ENCODE assay signal across 33 cellular contexts in the genomic region with DNA sequence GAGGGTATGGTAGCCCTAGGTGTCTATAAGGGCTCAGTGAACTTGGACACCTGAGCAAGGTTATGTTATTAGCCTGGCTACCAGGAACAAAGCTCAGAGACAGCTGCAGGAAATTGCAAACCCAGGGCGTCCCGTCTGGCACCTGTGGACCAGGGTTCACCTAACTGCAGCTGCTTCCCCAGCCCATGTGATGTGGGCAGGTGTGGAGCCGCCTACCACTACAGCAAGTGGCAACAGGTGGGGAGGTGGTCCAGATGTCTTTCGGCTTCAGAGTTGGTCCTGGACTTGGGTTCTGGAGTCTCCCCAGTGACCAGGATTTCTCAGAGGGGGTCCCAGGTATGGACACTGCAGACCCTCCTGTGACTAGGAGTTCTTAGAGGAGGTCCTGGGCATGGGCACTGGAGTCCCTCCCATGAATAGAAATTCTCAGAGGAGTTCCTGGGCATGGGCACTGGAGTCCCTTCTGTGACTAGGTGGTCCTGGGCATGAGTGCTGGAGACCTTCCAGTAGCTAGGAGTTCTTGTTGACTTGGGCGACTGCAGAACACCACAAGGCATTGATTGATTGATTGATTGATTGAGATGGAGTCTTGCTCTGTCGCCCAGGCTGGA. TPM values are rescaled to one million over a fixed set of nuclear protein-coding genes. Genes with fewer than 3 reads are reported as not detected.
"Had no signal": no experiment of that assay in that cellular context is flagged by ENCODE, and none has a peak within 500 bp of the region (broad histone marks: within the 10 kb centered on the region; RNA-seq: fewer than 3 reads in every experiment).

No MANE protein-coding gene starts in this region.

- H3K27me3 ChIP-seq: colonic mucosa, foreskin keratinocyte, hepatocyte, right atrium auricular region, sigmoid colon, transverse colon, vagina had no signal

- ATAC-seq: foreskin keratinocyte; gastroesophageal sphincter; heart left ventricle; left lobe of liver; mucosa of descending colon; stimulated activated memory B cell treated with anti-CD40 and anti-IgM and Interleukin-4, amounts not matched to agents 10 μg/mL and 1 μg/mL and 100 μg/mL, for 72 hours; stimulated activated naive CD8-positive, alpha-beta T cell treated with anti-CD3 and anti-CD28 coated beads, Interleukin-15, amount 100 ng/mL, for 72 hours had no signal

- H3K9me3 ChIP-seq: colonic mucosa, esophagus muscularis mucosa, heart left ventricle, mucosa of descending colon, prostate gland, right atrium auricular region, sigmoid colon, suprapubic skin, transverse colon, vagina had no signal

- H3K27ac ChIP-seq: colonic mucosa, esophagus muscularis mucosa, foreskin keratinocyte, gastroesophageal sphincter, heart left ventricle, hepatocyte, prostate gland, right atrium auricular region, sigmoid colon, suprapubic skin, transverse colon, vagina had no signal

- DNase-seq: colonic mucosa; effector CD8-positive, alpha-beta T cell; endodermal cell; foreskin keratinocyte; heart left ventricle; kidney; mucosa of descending colon; naive B cell; nephron progenitor cell; nucleus accumbens; sigmoid colon; stimulated activated CD4-positive, alpha-beta T cell treated with anti-CD3 and anti-CD28 coated beads, Interleukin-4, amount 100 ng/mL, for 4 hours; stimulated activated naive CD8-positive, alpha-beta T cell treated with anti-CD3 and anti-CD28 coated beads, Interleukin-15, amount 100 ng/mL, for 72 hours; transverse colon had no signal

- H3K79me2 ChIP-seq: hepatocyte had no signal

- H3K36me3 ChIP-seq: colonic mucosa, esophagus muscularis mucosa, gastroesophageal sphincter, heart left ventricle, prostate gland, right atrium auricular region, sigmoid colon, suprapubic skin, transverse colon, vagina had no signal

- H2AFZ ChIP-seq: hepatocyte had no signal

- H3K4me3 ChIP-seq: colonic mucosa, esophagus muscularis mucosa, gastroesophageal sphincter, heart left ventricle, hepatocyte, lung, mucosa of descending colon, prostate gland, right atrium auricular region, sigmoid colon, suprapubic skin, transverse colon, vagina had no signal

- H3K4me2 ChIP-seq: hepatocyte had no signal

- H3K4me1 ChIP-seq: colonic mucosa, esophagus muscularis mucosa, foreskin keratinocyte, gastroesophageal sphincter, prostate gland, right atrium auricular region, sigmoid colon, suprapubic skin, transverse colon, vagina had no signal

RNA-seq across cellular contexts. Expression of a gene that starts 25.2 kb away (rescaled TPM):
- total RNA-seq: colonic mucosa, endodermal cell, endothelial cell of umbilical vein, epithelial cell of proximal tubule, esophagus muscularis mucosa, fibroblast of lung, foreskin keratinocyte, gastroesophageal sphincter, heart left ventricle, hepatocyte, kidney, left lobe of liver, liver, lung, mesothelial cell of epicardium, mucosa of descending colon, osteocyte, right atrium auricular region, sigmoid colon, skeletal muscle tissue, suprapubic skin, transverse colon, ureter, vagina had no signal
- polyA plus RNA-seq: endothelial cell of umbilical vein, fibroblast of lung, foreskin keratinocyte, heart left ventricle, hepatocyte, liver, lung, sigmoid colon, thymus had no signal

RNA-seq across cellular contexts. Expression of a gene that starts 43.0 kb away (rescaled TPM):
- total RNA-seq: colonic mucosa, endodermal cell, endothelial cell of umbilical vein, epithelial cell of proximal tubule, esophagus muscularis mucosa, fibroblast of lung, foreskin keratinocyte, gastroesophageal sphincter, heart left ventricle, hepatocyte, kidney, left lobe of liver, liver, lung, mesothelial cell of epicardium, mucosa of descending colon, osteocyte, prostate gland, right atrium auricular region, sigmoid colon, skeletal muscle tissue, suprapubic skin, transverse colon, ureter, vagina had no signal
- polyA plus RNA-seq: endothelial cell of umbilical vein, fibroblast of lung, foreskin keratinocyte, heart left ventricle, hepatocyte, liver, lung, sigmoid colon, thymus had no signal

RNA-seq across cellular contexts. Expression of a gene that starts 48.0 kb away (rescaled TPM):
- total RNA-seq: colonic mucosa, endodermal cell, endothelial cell of umbilical vein, epithelial cell of proximal tubule, esophagus muscularis mucosa, fibroblast of lung, foreskin keratinocyte, gastroesophageal sphincter, heart left ventricle, hepatocyte, kidney, left lobe of liver, liver, lung, mesothelial cell of epicardium, mucosa of descending colon, osteocyte, prostate gland, right atrium auricular region, sigmoid colon, skeletal muscle tissue, transverse colon, ureter, vagina had no signal
- polyA plus RNA-seq: endothelial cell of umbilical vein, fibroblast of lung, foreskin keratinocyte, heart left ventricle, hepatocyte, liver, lung, sigmoid colon, thymus had no signal
